Comparison of ENCODE assay signal across 15 cellular contexts in the genomic region with DNA sequence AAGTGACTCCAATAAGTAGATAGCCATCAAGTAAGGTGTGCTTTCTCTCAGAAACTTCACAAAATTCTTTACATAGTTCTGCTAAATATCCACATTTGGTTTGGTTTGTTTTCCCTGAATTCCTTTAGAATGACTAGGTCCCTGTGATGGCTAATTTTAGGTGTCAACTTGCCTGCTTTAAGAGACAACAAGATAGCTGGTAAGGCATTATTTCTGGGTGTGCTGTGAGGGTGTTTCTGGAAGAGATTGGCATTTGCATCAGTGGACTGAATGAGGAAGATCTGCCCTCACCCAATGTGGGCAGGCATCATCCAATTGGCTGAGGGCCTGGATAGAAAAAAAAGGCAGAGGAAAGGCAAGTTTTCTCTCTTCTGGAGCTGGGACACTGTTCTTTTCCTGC. TPM values are rescaled to one million over a fixed set of nuclear protein-coding genes. Genes with fewer than 3 reads are reported as not detected.
A peak's percentile ranks its signal among the peaks of the same experiment; 100 is the strongest.
DNase-seq lines count a peak whose midpoint lies in the region; ATAC-seq, FAIRE-seq and TF ChIP-seq lines count a peak whose summit lies in the region.
"Had no signal": no experiment of that assay in that cellular context is flagged by ENCODE, and none has a peak within 500 bp of the region (broad histone marks: within the 10 kb centered on the region; RNA-seq: fewer than 3 reads in every experiment).

No MANE protein-coding gene starts in this region.

- intact Hi-C loops in PC-3 (cut with micrococcal nuclease): no loop called here
- intact Hi-C loops in naive thymus-derived CD4-positive, alpha-beta T cell (cut with micrococcal nuclease): no loop called here

- no peak overlapping the region for H3K27ac Mint-ChIP-seq in naive thymus-derived CD4-positive, alpha-beta T cell
- H3K27ac Mint-ChIP-seq: activated T-cell treated with anti-CD3 and anti-CD28 coated beads, Interleukin-2, amount 50 U/mL, for 24 hours; T-cell had no signal

- TF ChIP-seq CTCF in PC-3 (conservative IDR thresholded peaks at IDR 0.05; ENCODE audit: low read depth, low read length) (no peak), osteoblast (IDR thresholded peaks at IDR 0.05; ENCODE audit: extremely low read depth, low read depth, low read length) (no peak)

- H3K36me3 Mint-ChIP-seq in naive thymus-derived CD4-positive, alpha-beta T cell: peaks cover 0 to 3% (median 0%) of the 10 kb centered on the region in 5 donors
- H3K36me3 Mint-ChIP-seq: T-cell had no signal

- POLR2A ChIA-PET in PC-3 (lab: Charles Lee; ENCODE audit: unreplicated experiment): no interaction called here
- POLR2A ChIA-PET in naive thymus-derived CD4-positive, alpha-beta T cell (lab: Charles Lee): no interaction called here

- peak; percentile 64 for ATAC-seq in PC-3
- no peak for ATAC-seq in naive thymus-derived CD4-positive, alpha-beta T cell
- ATAC-seq: gastroesophageal sphincter, left colon, T-cell had no signal

- H4K20me1 ChIP-seq in PC-3 (ENCODE audit: low read length): no peaks in the 10 kb centered on the region
- no peaks in the 10 kb centered on the region for H4K20me1 ChIP-seq in osteoblast (ENCODE audit: insufficient read depth, low read length)

- no peak overlapping the region for H3K4me3 Mint-ChIP-seq in naive thymus-derived CD4-positive, alpha-beta T cell
- H3K4me3 Mint-ChIP-seq: activated T-cell treated with anti-CD3 and anti-CD28 coated beads, Interleukin-2, amount 50 U/mL, for 24 hours; neural crest cell; T-cell had no signal

- DNase-seq in GM03348 (ENCODE audit: low spot score) (peak; percentile 41), PC-3 (peak; percentile 54), epithelial cell of prostate (ENCODE audit: low read depth, low spot score) (no peak), osteoblast (ENCODE audit: insufficient read length, low spot score, missing footprints) (peak; percentile 34), GM19239 (ENCODE audit: insufficient read length, low spot score) (no peak), HAP-1 (ENCODE audit: low spot score in 2 of 2) (no peak), SKM-1 treated with dmso at 0.1 percent for 144 hours (lab: John Stamatoyannopoulos, UW; ENCODE audit: unreplicated experiment) (no peak)
- DNase-seq in naive thymus-derived CD4-positive, alpha-beta T cell: no peak
- DNase-seq: activated T-cell treated with anti-CD3 and anti-CD28 coated beads, Interleukin-2, amount 50 U/mL, for 24 hours; amniotic stem cell; left colon; NCI-H2081; T-cell had no signal

- H3K9ac ChIP-seq in PC-3 (ENCODE audit: low read length): no peak overlapping the region

- no peak overlapping the region for H3K4me2 ChIP-seq in PC-3 (ENCODE audit: low read length)
- H3K4me2 ChIP-seq in osteoblast (ENCODE audit: insufficient read depth, low read length): peak overlapping the region; percentile 34

- H3F3A ChIP-seq in PC-3 (ENCODE audit: low read length, unreplicated experiment): no peaks in the 10 kb centered on the region

- no peaks in the 10 kb centered on the region for H3K9me3 ChIP-seq in PC-3 (ENCODE audit: low read length)
- H3K9me3 ChIP-seq in osteoblast (ENCODE audit: low read depth, low read length): no peaks in the 10 kb centered on the region
- H3K9me3 ChIP-seq in naive thymus-derived CD4-positive, alpha-beta T cell (ENCODE audit: control insufficient read depth in 2 of 3, low read length in 3 of 3): no peaks in the 10 kb centered on the region
- no peaks in the 10 kb centered on the region for H3K9me3 ChIP-seq in HAP-1
- H3K9me3 ChIP-seq: gastroesophageal sphincter had no signal

- FAIRE-seq in GM19239 (lab: Jason Lieb, UNC): no peak

- BruUV-seq in PC-3 (replicated peaks; lab: Mats Ljungman, UMichigan): no TSS peak

- H3K36me3 ChIP-seq in PC-3 (ENCODE audit: low read depth, low read length) (no peaks in the 10 kb centered on the region), osteoblast (ENCODE audit: insufficient read depth, low read length) (no peaks in the 10 kb centered on the region), HAP-1 (replicated peaks) (no peaks in the 10 kb centered on the region)
- H3K36me3 ChIP-seq in naive thymus-derived CD4-positive, alpha-beta T cell (ENCODE audit: control insufficient read depth in 2 of 3, insufficient read depth in 3 of 3, low read length in 3 of 3): no peaks in the 10 kb centered on the region
- H3K36me3 ChIP-seq: gastroesophageal sphincter had no signal

- CTCF ChIA-PET in PC-3 (lab: Charles Lee): no interaction called here
- CTCF ChIA-PET in naive thymus-derived CD4-positive, alpha-beta T cell (lab: Charles Lee): interaction anchor here (1.4 kb wide), 1 partner anchor 244 kb away, joined by 3 read pairs; no protein-coding TSS in a partner anchor

- H3K27me3 Mint-ChIP-seq in naive thymus-derived CD4-positive, alpha-beta T cell: no peaks in the 10 kb centered on the region
- H3K27me3 Mint-ChIP-seq: activated T-cell treated with anti-CD3 and anti-CD28 coated beads, Interleukin-2, amount 50 U/mL, for 24 hours; T-cell had no signal

- H3K9me2 ChIP-seq in PC-3 (replicated peaks; ENCODE audit: low read length): no peaks in the 10 kb centered on the region

- H3K27ac ChIP-seq in PC-3 (ENCODE audit: low read length) (no peak overlapping the region), epithelial cell of prostate (peak overlapping the region; percentile 16), osteoblast (ENCODE audit: low read depth, low read length) (peak overlapping the region; percentile 24)
- no peak overlapping the region for H3K27ac ChIP-seq in naive thymus-derived CD4-positive, alpha-beta T cell (ENCODE audit: low read depth, low read length)
- H3K27ac ChIP-seq: gastroesophageal sphincter had no signal

- H3K9me3 Mint-ChIP-seq in naive thymus-derived CD4-positive, alpha-beta T cell: no peaks in the 10 kb centered on the region
- H3K9me3 Mint-ChIP-seq: activated T-cell treated with anti-CD3 and anti-CD28 coated beads, Interleukin-2, amount 50 U/mL, for 24 hours; neural crest cell; T-cell had no signal

- H3K79me2 ChIP-seq in PC-3 (ENCODE audit: low read length) (no peaks in the 10 kb centered on the region), osteoblast (ENCODE audit: insufficient read depth, low read length) (no peaks in the 10 kb centered on the region)

- no peaks in the 10 kb centered on the region for H3K27me3 ChIP-seq in PC-3 (ENCODE audit: low read length)
- H3K27me3 ChIP-seq in osteoblast (ENCODE audit: insufficient read depth, low read length): no peaks in the 10 kb centered on the region
- H3K27me3 ChIP-seq in naive thymus-derived CD4-positive, alpha-beta T cell (ENCODE audit: control insufficient read depth in 2 of 2, insufficient read depth in 2 of 2, low read length in 2 of 2): no peaks in the 10 kb centered on the region
- H3K27me3 ChIP-seq in HAP-1 (ENCODE audit: low read depth): no peaks in the 10 kb centered on the region

- H3K4me1 ChIP-seq in PC-3 (ENCODE audit: insufficient read depth, low read length) (peaks cover 16% of the 10 kb centered on the region), osteoblast (ENCODE audit: insufficient read depth, low read length) (peaks cover 11% of the 10 kb centered on the region), HAP-1 (no peaks in the 10 kb centered on the region)
- H3K4me1 ChIP-seq in naive thymus-derived CD4-positive, alpha-beta T cell (ENCODE audit: control insufficient read depth in 2 of 2, insufficient read depth in 2 of 2, low read length in 2 of 2): no peaks in the 10 kb centered on the region
- H3K4me1 ChIP-seq: gastroesophageal sphincter had no signal

- H2AFZ ChIP-seq in PC-3 (ENCODE audit: low read length): no peak overlapping the region
- peak overlapping the region; percentile 85 for H2AFZ ChIP-seq in osteoblast (ENCODE audit: low read length)

- H3K4me3 ChIP-seq in PC-3 (ENCODE audit: low read length) (no peak overlapping the region), osteoblast (ENCODE audit: insufficient read depth, low read length) (no peak overlapping the region), HAP-1 (no peak overlapping the region)
- no peak overlapping the region for H3K4me3 ChIP-seq in naive thymus-derived CD4-positive, alpha-beta T cell (ENCODE audit: low read length)
- H3K4me3 ChIP-seq: gastroesophageal sphincter had no signal

- H3K4me1 Mint-ChIP-seq in naive thymus-derived CD4-positive, alpha-beta T cell: no peaks in the 10 kb centered on the region
- H3K4me1 Mint-ChIP-seq: neural crest cell, T-cell had no signal

- in situ Hi-C loops in HAP-1 (cut with MboI; ENCODE audit: low sequenced_read_pairs): no loop called here

RNA-seq across cellular contexts. Expression of gene PTBP3, which starts 8.3 kb away (rescaled TPM):
- 23.2 and 25.0 TPM in 2 replicates for total RNA-seq in PC-3 (2014; rRNA removed)
- total RNA-seq in osteoblast: 41.0 and 42.0 TPM in 2 replicates
- total RNA-seq in naive thymus-derived CD4-positive, alpha-beta T cell: 100 to 1,000 TPM in 4 of 5 experiments, 10 to 100 TPM in 1; 99.2 to 148 (median 124) TPM
- polyA plus RNA-seq in naive thymus-derived CD4-positive, alpha-beta T cell: 10 to 100 TPM; 28.8 to 39.8 TPM

RNA-seq across cellular contexts. Expression of gene HSDL2, which starts 38.2 kb away (rescaled TPM):
- total RNA-seq in PC-3 (2014; rRNA removed): 24.6 and 37.0 TPM in 2 replicates
- total RNA-seq in osteoblast: 42.3 and 44.2 TPM in 2 replicates
- total RNA-seq in naive thymus-derived CD4-positive, alpha-beta T cell: 10 to 100 TPM in 4 of 5 experiments, 1 to 10 TPM in 1; 9.2 to 24.6 (median 15.3) TPM
- 10 to 100 TPM; 15.6 to 23.1 TPM for polyA plus RNA-seq in naive thymus-derived CD4-positive, alpha-beta T cell

Comparison
In these comparisons a context has a peak if more than half of its experiments do, and no peak if none do; other contexts are left out.
1. DNase-seq: peak in GM03348 (single experiment), PC-3 (single experiment) and osteoblast (single experiment); none in epithelial cell of prostate (single experiment), naive thymus-derived CD4-positive, alpha-beta T cell (0 of 9), GM19239 (single experiment), HAP-1 (0 of 2) and SKM-1 treated with dmso at 0.1 percent for 144 hours (single experiment).
2. H3K27ac ChIP-seq: peak in epithelial cell of prostate (single experiment) and osteoblast (single experiment); none in PC-3 (single experiment) and naive thymus-derived CD4-positive, alpha-beta T cell (single experiment).